ENCODE assay signal across 25 cellular contexts in genomic region chr7:27194641-27195379, GRCh38. TPM values are rescaled to one million over a fixed set of nuclear protein-coding genes. Genes with fewer than 3 reads are reported as not detected.
DNase-seq lines count a peak whose midpoint lies in the region; ATAC-seq and TF ChIP-seq lines count a peak whose summit lies in the region.
"Had no signal": no experiment of that assay in that cellular context is flagged by ENCODE, and none has a peak within 500 bp of the region (broad histone marks: within the 10 kb centered on the region; RNA-seq: fewer than 3 reads in every experiment).

No MANE protein-coding gene starts in this region.

- H3K27ac Mint-ChIP-seq in activated CD8-positive, alpha-beta memory T cell treated with anti-CD3 and anti-CD28 coated beads, Interleukin-2, amount 10 ng/mL, durations not matched to agents 7 days and 5 days, result no peak overlapping the region
- peak overlapping the region; percentile 36 for H3K27ac Mint-ChIP-seq in mesothelial cell of epicardium
- H3K27ac Mint-ChIP-seq: activated B cell treated with CpG ODN at 0.5 μM for 24 hours; activated naive CD8-positive, alpha-beta T cell treated with anti-CD3 and anti-CD28 coated beads for 36 hours; CD14-positive monocyte; effector memory CD8-positive, alpha-beta T cell; T-helper 2 cell treated with Interferon-gamma antibody and Interleukin-4, amounts not matched to agents 5 μg/mL and 100 μg/mL, for 36 hours had no signal

- peaks cover 7% of the 10 kb centered on the region for H3K36me3 ChIP-seq in SJSA1
- H3K36me3 ChIP-seq: heart left ventricle, neutrophil had no signal

- no peaks in the 10 kb centered on the region for H3K36me3 Mint-ChIP-seq in activated CD8-positive, alpha-beta memory T cell treated with anti-CD3 and anti-CD28 coated beads, Interleukin-2, amount 10 ng/mL, durations not matched to agents 7 days and 5 days
- H3K36me3 Mint-ChIP-seq in mesothelial cell of epicardium, result no peaks in the 10 kb centered on the region
- H3K36me3 Mint-ChIP-seq: activated naive CD8-positive, alpha-beta T cell treated with anti-CD3 and anti-CD28 coated beads for 36 hours had no signal

- peak overlapping the region; percentile 37; the same call in 1 of the 2 replicates for H3K27ac ChIP-seq in SJSA1
- H3K27ac ChIP-seq: neutrophil had no signal

- no peaks in the 10 kb centered on the region for H3K27me3 ChIP-seq in SJSA1 (replicated peaks)

- no peaks in the 10 kb centered on the region for H3K9me3 Mint-ChIP-seq in activated CD8-positive, alpha-beta memory T cell treated with anti-CD3 and anti-CD28 coated beads, Interleukin-2, amount 10 ng/mL, durations not matched to agents 7 days and 5 days (ENCODE audit: low read depth)
- no peaks in the 10 kb centered on the region for H3K9me3 Mint-ChIP-seq in mesothelial cell of epicardium
- H3K9me3 Mint-ChIP-seq: activated B cell treated with CpG ODN at 0.5 μM for 24 hours; activated naive CD8-positive, alpha-beta T cell treated with anti-CD3 and anti-CD28 coated beads for 36 hours; effector memory CD8-positive, alpha-beta T cell; T-helper 2 cell treated with Interferon-gamma antibody and Interleukin-4, amounts not matched to agents 5 μg/mL and 100 μg/mL, for 36 hours had no signal

- TF ChIP-seq CTCF in mesothelial cell of epicardium (IDR thresholded peaks at IDR 0.05; ENCODE audit: unreplicated experiment), result no peak

- CTCF ChIA-PET in activated CD8-positive, alpha-beta memory T cell treated with anti-CD3 and anti-CD28 coated beads, Interleukin-2, amount 10 ng/mL, durations not matched to agents 7 days and 5 days (lab: Charles Lee), result interaction anchor here (0.6 to 1.7 kb wide), 9 partner anchors 10 to 899 kb away, joined by 3 to 14 read pairs (median 4); partner anchors contain the start of gene HOXA11

- peaks cover 89% of the 10 kb centered on the region for H3K27me3 Mint-ChIP-seq in activated CD8-positive, alpha-beta memory T cell treated with anti-CD3 and anti-CD28 coated beads, Interleukin-2, amount 10 ng/mL, durations not matched to agents 7 days and 5 days
- peaks cover 91% of the 10 kb centered on the region for H3K27me3 Mint-ChIP-seq in mesothelial cell of epicardium (ENCODE audit: low read depth)

- H3K9me3 ChIP-seq in SJSA1 (replicated peaks), result no peaks in the 10 kb centered on the region
- H3K9me3 ChIP-seq: heart left ventricle, neutrophil, SK-N-SH had no signal

- DNase-seq in activated CD8-positive, alpha-beta memory T cell treated with anti-CD3 and anti-CD28 coated beads for 24 hours, result peak; percentile 33
- no peak for DNase-seq in activated CD8-positive, alpha-beta memory T cell treated with anti-CD3 and anti-CD28 coated beads, Interleukin-2, amount 10 ng/mL, durations not matched to agents 7 days and 5 days
- DNase-seq in SJSA1 (ENCODE audit: low read depth in 1 of 2, low spot score in 2 of 2), result peak in 1 of 2 experiments; percentile 50
- DNase-seq in mesothelial cell of epicardium (ENCODE audit: low spot score in 2 of 2, unreplicated experiment in 2 of 2), result peak in 1 of 2 experiments; percentile 37
- peak; percentile 45 for DNase-seq in ureter (ENCODE audit: low spot score)
- DNase-seq in NCI-H2107 (lab: John Stamatoyannopoulos, UW), result no peak
- DNase-seq in NCI-H146 treated with DMSO at 0.1 percent for 48 hours (lab: John Stamatoyannopoulos, UW; ENCODE audit: unreplicated experiment), result no peak
- DNase-seq: activated B cell treated with CpG ODN at 0.5 μM for 24 hours; activated naive CD8-positive, alpha-beta T cell treated with anti-CD3 and anti-CD28 coated beads for 36 hours; DMS 273 treated with DMSO at 0.1 percent for 48 hours; effector memory CD8-positive, alpha-beta T cell; heart left ventricle; KG1; NCI-H1092; NCI-H2081; NCI-H446; SK-N-SH; stimulated activated CD4-positive, alpha-beta T cell treated with anti-CD3 and anti-CD28 coated beads, Interleukin-12 subunit alpha, Interleukin-12 subunit beta, amount 100 ng/mL, for 4 hours had no signal

- peaks cover 6% of the 10 kb centered on the region for H3K4me1 Mint-ChIP-seq in activated CD8-positive, alpha-beta memory T cell treated with anti-CD3 and anti-CD28 coated beads, Interleukin-2, amount 10 ng/mL, durations not matched to agents 7 days and 5 days
- peaks cover 33% of the 10 kb centered on the region for H3K4me1 Mint-ChIP-seq in mesothelial cell of epicardium

- no peak for ATAC-seq in activated CD8-positive, alpha-beta memory T cell treated with anti-CD3 and anti-CD28 coated beads, Interleukin-2, amount 10 ng/mL, durations not matched to agents 7 days and 5 days
- ATAC-seq in HG03439 (IDR thresholded peaks at IDR 0.05; ENCODE audit: unreplicated experiment), result no peak
- ATAC-seq: effector memory CD8-positive, alpha-beta T cell; heart left ventricle; Panc1 had no signal

- no peak overlapping the region for H3K4me3 ChIP-seq in SJSA1

- H3K4me1 ChIP-seq in SJSA1 (replicated peaks), result peaks cover 34% of the 10 kb centered on the region

- no peak overlapping the region for H3K4me3 Mint-ChIP-seq in activated CD8-positive, alpha-beta memory T cell treated with anti-CD3 and anti-CD28 coated beads, Interleukin-2, amount 10 ng/mL, durations not matched to agents 7 days and 5 days
- peak overlapping the region; percentile 67 for H3K4me3 Mint-ChIP-seq in mesothelial cell of epicardium
- H3K4me3 Mint-ChIP-seq: activated B cell treated with CpG ODN at 0.5 μM for 24 hours; activated naive CD8-positive, alpha-beta T cell treated with anti-CD3 and anti-CD28 coated beads for 36 hours; effector memory CD8-positive, alpha-beta T cell; T-helper 2 cell treated with Interferon-gamma antibody and Interleukin-4, amounts not matched to agents 5 μg/mL and 100 μg/mL, for 36 hours had no signal

RNA-seq across cellular contexts. Expression of gene HOXA13, which starts 5.1 kb away (rescaled TPM):
- total RNA-seq in activated CD8-positive, alpha-beta memory T cell treated with anti-CD3 and anti-CD28 coated beads, Interleukin-2, amount 10 ng/mL, durations not matched to agents 7 days and 5 days, result not detected
- 1.7 and 2.5 TPM in 2 replicates for total RNA-seq in SJSA1 (2014; rRNA removed; shearing (Covaris generic))
- total RNA-seq in mesothelial cell of epicardium (6.9 to 7.7 TPM (median 7.5 TPM) in 3 replicates), ureter (15.6 TPM)
- total RNA-seq: activated B cell treated with CpG ODN at 0.5 μM for 24 hours; activated naive CD8-positive, alpha-beta T cell treated with anti-CD3 and anti-CD28 coated beads for 36 hours; chondrocyte; heart left ventricle; liver had no signal

RNA-seq across cellular contexts. Expression of gene HOXA11, which starts 9.8 kb away (rescaled TPM):
- not detected for total RNA-seq in activated CD8-positive, alpha-beta memory T cell treated with anti-CD3 and anti-CD28 coated beads, Interleukin-2, amount 10 ng/mL, durations not matched to agents 7 days and 5 days
- total RNA-seq in SJSA1 (2014; rRNA removed; shearing (Covaris generic)), result 4.4 and 5.9 TPM in 2 replicates
- total RNA-seq in mesothelial cell of epicardium (3.3 to 4.2 TPM (median 3.9 TPM) in 3 replicates), ureter (16.6 TPM)
- total RNA-seq: activated B cell treated with CpG ODN at 0.5 μM for 24 hours, chondrocyte, heart left ventricle, liver had no signal

RNA-seq across cellular contexts. Expression of gene HOXA10, which starts 20.7 kb away (rescaled TPM):
- total RNA-seq in activated CD8-positive, alpha-beta memory T cell treated with anti-CD3 and anti-CD28 coated beads, Interleukin-2, amount 10 ng/mL, durations not matched to agents 7 days and 5 days, result not detected
- 8.6 and 15.5 TPM in 2 replicates for total RNA-seq in SJSA1 (2014; rRNA removed; shearing (Covaris generic))
- total RNA-seq in mesothelial cell of epicardium, result 13.1 to 14.4 TPM (median 13.8 TPM) in 3 replicates
- total RNA-seq in ureter, result 15.3 TPM
- total RNA-seq: activated naive CD8-positive, alpha-beta T cell treated with anti-CD3 and anti-CD28 coated beads for 36 hours had no signal

RNA-seq across cellular contexts. Expression of gene HOXA9, which starts 29.5 kb away (rescaled TPM):
- total RNA-seq in activated CD8-positive, alpha-beta memory T cell treated with anti-CD3 and anti-CD28 coated beads, Interleukin-2, amount 10 ng/mL, durations not matched to agents 7 days and 5 days, result not detected
- 7.0 and 16.3 TPM in 2 replicates for total RNA-seq in SJSA1 (2014; rRNA removed; shearing (Covaris generic))
- total RNA-seq in mesothelial cell of epicardium (10.8 to 14.5 TPM (median 13.2 TPM) in 3 replicates), ureter (7.4 TPM)
- total RNA-seq: activated B cell treated with CpG ODN at 0.5 μM for 24 hours; activated naive CD8-positive, alpha-beta T cell treated with anti-CD3 and anti-CD28 coated beads for 36 hours; chondrocyte had no signal

RNA-seq across cellular contexts. Expression of gene HOXA7, which starts 38.3 kb away (rescaled TPM):
- total RNA-seq in activated CD8-positive, alpha-beta memory T cell treated with anti-CD3 and anti-CD28 coated beads, Interleukin-2, amount 10 ng/mL, durations not matched to agents 7 days and 5 days, result not detected
- total RNA-seq in SJSA1 (2014; rRNA removed; shearing (Covaris generic)), result 0.09 and 2.9 TPM in 2 replicates
- total RNA-seq in mesothelial cell of epicardium (17.4 to 18.9 TPM (median 17.9 TPM) in 3 replicates), ureter (6.3 TPM)
- total RNA-seq: activated B cell treated with CpG ODN at 0.5 μM for 24 hours; activated naive CD8-positive, alpha-beta T cell treated with anti-CD3 and anti-CD28 coated beads for 36 hours; chondrocyte had no signal

Comparison
In these comparisons a context has a peak if more than half of its experiments do, and no peak if none do; other contexts are left out.
1. DNase-seq: peak in activated CD8-positive, alpha-beta memory T cell treated with anti-CD3 and anti-CD28 coated beads for 24 hours (single experiment) and ureter (single experiment); none in activated CD8-positive, alpha-beta memory T cell treated with anti-CD3 and anti-CD28 coated beads, Interleukin-2, amount 10 ng/mL, durations not matched to agents 7 days and 5 days (single experiment), NCI-H2107 (single experiment) and NCI-H146 treated with DMSO at 0.1 percent for 48 hours (single experiment).